ENCODE assay signal across 23 cellular contexts in genomic region chr16:87086575-87086974, GRCh38.
DNase-seq lines count a peak whose midpoint lies in the region; TF ChIP-seq lines count a peak whose summit lies in the region.
"Had no signal": no experiment of that assay in that cellular context is flagged by ENCODE, and none has a peak within 500 bp of the region (broad histone marks: within the 10 kb centered on the region; RNA-seq: fewer than 3 reads in every experiment).

No MANE protein-coding gene starts in this region.

- H3F3A ChIP-seq in neural progenitor cell (ENCODE audit: low read depth) = no peaks in the 10 kb centered on the region

- peaks cover 16% of the 10 kb centered on the region for H3K9me3 Mint-ChIP-seq in neural progenitor cell

- CTCF ChIA-PET in HEK293 (lab: Yijun Ruan, JAX) = interaction anchor here (1.6 kb wide), 1 partner anchor 10 kb away, joined by 5 read pairs; no protein-coding TSS in a partner anchor

- no peaks in the 10 kb centered on the region for H3K27me3 Mint-ChIP-seq in neural progenitor cell (ENCODE audit: insufficient read depth, low read depth)

- H3K79me2 ChIP-seq in ACC112 (ENCODE audit: control insufficient read depth, insufficient read depth, low read length, unreplicated experiment) (no peaks in the 10 kb centered on the region), neural progenitor cell (ENCODE audit: low read depth) (no peaks in the 10 kb centered on the region)

- H3K9me3 ChIP-seq in HEK293 (ENCODE audit: control insufficient read depth, insufficient read depth, low read depth, low read length) = no peaks in the 10 kb centered on the region
- no peaks in the 10 kb centered on the region for H3K9me3 ChIP-seq in neural progenitor cell (ENCODE audit: low read depth)

- 0 out of 2 replicates have a peak overlapping the region, but pooled peaks have one; percentile 15 for H3K4me3 ChIP-seq in ACC112 (ENCODE audit: low read depth, low read length)
- no peak overlapping the region for H3K4me3 ChIP-seq in HEK293 (ENCODE audit: low read depth, low read length)
- H3K4me3 ChIP-seq in astrocyte of the cerebellum (ENCODE audit: low read depth, low read length) = no peak overlapping the region
- no peak overlapping the region for H3K4me3 ChIP-seq in fibroblast of the aortic adventitia (ENCODE audit: low read depth, low read length)
- no peak overlapping the region for H3K4me3 ChIP-seq in neural progenitor cell
- H3K4me3 ChIP-seq: BLaER1, PC-9, right atrium auricular region had no signal

- H2AFZ ChIP-seq in ACC112 (ENCODE audit: low read length, unreplicated experiment) (peak overlapping the region; percentile 18), neural progenitor cell (replicated peaks) (no peak overlapping the region)
- H2AFZ ChIP-seq: PC-9 had no signal

- no peaks in the 10 kb centered on the region for H3K27me3 ChIP-seq in ACC112 (ENCODE audit: insufficient read depth, low read length)
- no peaks in the 10 kb centered on the region for H3K27me3 ChIP-seq in neural progenitor cell
- H3K27me3 ChIP-seq: BLaER1, right atrium auricular region had no signal

- POLR2A ChIA-PET in HEK293 (lab: Yijun Ruan, JAX) = no interaction called here

- no peaks in the 10 kb centered on the region for H4K20me1 ChIP-seq in neural progenitor cell (ENCODE audit: low read depth)
- H4K20me1 ChIP-seq: BLaER1 had no signal

- H3K4me3 Mint-ChIP-seq in neural progenitor cell = no peak overlapping the region
- H3K4me3 Mint-ChIP-seq: T-helper 1 cell treated with Interleukin-12 subunit alpha and Interleukin-12 subunit beta and Interleukin-4 antibody, amounts not matched to agents 30 μg/mL and 1 μg/mL, for 36 hours had no signal

- H3K4me1 ChIP-seq in ACC112 (ENCODE audit: control insufficient read depth, insufficient read depth, low read length, unreplicated experiment) (peaks cover 13% of the 10 kb centered on the region), HEK293 (ENCODE audit: control insufficient read depth, insufficient read depth, low read length) (no peaks in the 10 kb centered on the region), neural progenitor cell (no peaks in the 10 kb centered on the region)
- H3K4me1 ChIP-seq: BLaER1, Caco-2, right atrium auricular region had no signal

- H3K36me3 ChIP-seq in ACC112 (ENCODE audit: insufficient read depth, low read length) (no peaks in the 10 kb centered on the region), HEK293 (ENCODE audit: control insufficient read depth in 2 of 2, insufficient read depth in 1 of 2, low read length in 2 of 2) (no peaks in the 10 kb centered on the region), neural progenitor cell (no peaks in the 10 kb centered on the region)
- H3K36me3 ChIP-seq: BLaER1, right atrium auricular region, WERI-Rb-1 had no signal

- H3K4me1 Mint-ChIP-seq in neural progenitor cell = no peaks in the 10 kb centered on the region

- no peak overlapping the region for H3K4me2 ChIP-seq in neural progenitor cell
- H3K4me2 ChIP-seq: BLaER1, PC-9 had no signal

- peak; percentile 60 for DNase-seq in astrocyte of the cerebellum (ENCODE audit: low read depth)
- peak; percentile 77 for DNase-seq in fibroblast of the aortic adventitia (ENCODE audit: low read depth)
- DNase-seq in GM20000 (ENCODE audit: low spot score) = no peak
- no peak for DNase-seq in neural progenitor cell (ENCODE audit: low spot score)
- no peak for DNase-seq in DMS 273 treated with DMSO at 0.1 percent for 48 hours (lab: John Stamatoyannopoulos, UW)
- DNase-seq in effector CD4-positive, alpha-beta T cell = no peak
- DNase-seq: 8988T; activated CD4-positive, alpha-beta T cell treated with anti-CD3 and anti-CD28 coated beads, Interleukin-2, amount 50 U/mL, for 4 hours; activated gamma-delta T cell; amygdala; Caco-2; KG1; kidney glomerular epithelial cell; MV-4-11; NCI-H187; PC-9; stimulated activated CD4-positive, alpha-beta T cell treated with anti-CD3 and anti-CD28 coated beads, Interleukin-12 subunit alpha, Interleukin-12 subunit beta, amount 100 ng/mL, for 4 hours; WERI-Rb-1 had no signal

- in situ Hi-C loops in astrocyte of the cerebellum (cut with HindIII; ENCODE audit: low sequenced_read_pairs) = loop anchor here (5.0 kb wide), 1 partner anchor 51 kb away; no protein-coding TSS in a partner anchor

- no peak overlapping the region for H3K27ac Mint-ChIP-seq in neural progenitor cell
- H3K27ac Mint-ChIP-seq: T-helper 1 cell treated with Interleukin-12 subunit alpha and Interleukin-12 subunit beta and Interleukin-4 antibody, amounts not matched to agents 30 μg/mL and 1 μg/mL, for 36 hours had no signal

- H3K9ac ChIP-seq in neural progenitor cell = no peak overlapping the region
- H3K9ac ChIP-seq: BLaER1 had no signal

- H3K36me3 Mint-ChIP-seq in neural progenitor cell = peaks cover 2% of the 10 kb centered on the region

- H3K27ac ChIP-seq in ACC112 (ENCODE audit: low read depth, low read length) = peak overlapping the region; percentile 40
- H3K27ac ChIP-seq in HEK293 (ENCODE audit: extremely low read depth, low read depth, low read length) = no peak overlapping the region
- no peak overlapping the region for H3K27ac ChIP-seq in neural progenitor cell
- H3K27ac ChIP-seq: BLaER1, PC-9, right atrium auricular region, WERI-Rb-1 had no signal

- TF ChIP-seq CTCF in HEK293 (tag by site-specific recombination; IDR thresholded peaks at IDR 0.05) (no peak), astrocyte of the cerebellum (IDR thresholded peaks at IDR 0.05; ENCODE audit: low read depth, low read length, missing control alignments) (no peak), fibroblast of the aortic adventitia (IDR thresholded peaks at IDR 0.05; ENCODE audit: insufficient read depth, low read length) (no peak), GM20000 (IDR thresholded peaks at IDR 0.05; ENCODE audit: extremely low read depth, missing control alignments) (no peak), neural progenitor cell (IDR thresholded peaks at IDR 0.05) (no peak)

TF ChIP-seq in HEK293, 187 proteins besides CTCF, POLR2A, EP300 and RAD21:
- TF ChIP-seq ZBTB48 (tag by site-specific recombination; IDR thresholded peaks at IDR 0.05) (peak; percentile 62; the same call in 1 of the 2 replicates), ZBTB7A (tag by site-specific recombination; IDR thresholded peaks at IDR 0.05; ENCODE audit: low read depth) (no peak), WT1 (tag by site-specific recombination; IDR thresholded peaks at IDR 0.05) (no peak)

Comparison
In these comparisons a context has a peak if more than half of its experiments do, and no peak if none do; other contexts are left out.
1. DNase-seq: peak in astrocyte of the cerebellum (single experiment) and fibroblast of the aortic adventitia (single experiment); none in GM20000 (single experiment), neural progenitor cell (single experiment), DMS 273 treated with DMSO at 0.1 percent for 48 hours (single experiment) and effector CD4-positive, alpha-beta T cell (single experiment).